10 cellular contexts compared by ENCODE assay signal in the genomic region with DNA sequence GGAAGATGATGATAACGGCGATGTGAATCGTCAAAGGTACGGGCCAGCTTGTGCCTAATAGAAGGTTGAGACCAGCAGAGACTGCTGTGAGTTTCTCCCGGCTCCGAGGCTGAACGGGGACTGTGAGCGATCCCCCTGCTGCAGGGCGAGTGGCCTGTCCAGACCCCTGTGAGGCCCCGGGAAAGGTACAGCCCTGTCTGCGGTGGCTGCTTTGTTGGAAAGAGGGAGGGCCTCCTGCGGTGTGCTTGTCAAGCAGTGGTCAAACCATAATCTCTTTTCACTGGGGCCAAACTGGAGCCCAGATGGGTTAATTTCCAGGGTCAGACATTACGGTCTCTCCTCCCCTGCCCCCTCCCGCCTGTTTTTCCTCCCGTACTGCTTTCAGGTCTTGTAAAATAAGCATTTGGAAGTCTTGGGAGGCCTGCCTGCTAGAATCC. TPM values are rescaled to one million over a fixed set of nuclear protein-coding genes. Genes with fewer than 3 reads are reported as not detected.
DNase-seq lines count a peak whose midpoint lies in the region; ATAC-seq, FAIRE-seq and TF ChIP-seq lines count a peak whose summit lies in the region.
"Had no signal": no experiment of that assay in that cellular context is flagged by ENCODE, and none has a peak within 500 bp of the region (broad histone marks: within the 10 kb centered on the region; RNA-seq: fewer than 3 reads in every experiment).

No MANE protein-coding gene starts in this region.

- BruUV-seq in HCT116 (replicated peaks; lab: Mats Ljungman, UMichigan) (TSS peak; percentile 55), K562 (replicated peaks; lab: Mats Ljungman, UMichigan) (TSS peak; percentile 40)

- H3K4me1 ChIP-seq in HCT116 (ENCODE audit: control insufficient read depth in 1 of 2, insufficient read depth in 2 of 2, low read length in 2 of 2) (peaks cover 30 to 38% of the 10 kb centered on the region in 2 experiments), K562 (replicated peaks in 1 of 2; ENCODE audit: control insufficient read depth in 2 of 2, insufficient read depth in 2 of 2, low read length in 2 of 2) (peaks cover 12 to 44% of the 10 kb centered on the region in 2 experiments; a peak in 4 of 5 replicates), iPS-20b (ENCODE audit: insufficient read depth, low read length) (peaks cover 27% of the 10 kb centered on the region; the same call in 1 of the 2 replicates), smooth muscle cell (ENCODE audit: low read depth) (peaks cover 51% of the 10 kb centered on the region)

- intact Hi-C loops in HCT116 (cut with micrococcal nuclease) (no loop called here), K562 (cut with micrococcal nuclease) (no loop called here)

- H3K9me3 ChIP-seq in HCT116 (ENCODE audit: control insufficient read depth in 1 of 2, insufficient read depth in 1 of 2, low read depth in 1 of 2, low read length in 2 of 2) (no peaks in the 10 kb centered on the region), K562 (replicated peaks; ENCODE audit: control insufficient read depth, insufficient read depth, low read depth, low read length) (no peaks in the 10 kb centered on the region), iPS-20b (ENCODE audit: insufficient read depth, low read depth, low read length) (no peaks in the 10 kb centered on the region), smooth muscle cell (replicated peaks; ENCODE audit: low read depth) (no peaks in the 10 kb centered on the region)

- no peak for FAIRE-seq in K562 (lab: Jason Lieb, UNC)

- TF ChIP-seq EP300 in K562 (IDR thresholded peaks at IDR 0.05; ENCODE audit: low read length), result no peak

- POLR2A ChIA-PET in HCT116 (lab: Charles Lee), result no interaction called here
- POLR2A ChIA-PET in K562 (lab: Yijun Ruan, JAX), result no interaction called here

- H2AFZ ChIP-seq in HCT116 (ENCODE audit: low read depth, low read length, poor library complexity, severe bottlenecking) (no peak overlapping the region), K562 (ENCODE audit: low read depth, low read length) (no peak overlapping the region), smooth muscle cell (ENCODE audit: low read depth) (peak overlapping the region; percentile 80)

- in situ Hi-C loops in K562 (cut with MboI), result no loop called here

- TF ChIP-seq RAD21 in HCT116 (IDR thresholded peaks at IDR 0.05; ENCODE audit: low read depth) (no peak), K562 (CRISPR knock-in tag; conservative IDR thresholded peaks at IDR 0.05 in 1 of 2, IDR thresholded peaks at IDR 0.05 in 1 of 2) (no peak)

- TF ChIP-seq CTCF in HCT116 (IDR thresholded peaks at IDR 0.05 in 2 of 3, conservative IDR thresholded peaks at IDR 0.05 in 1 of 3; ENCODE audit: borderline replicate concordance in 1 of 3, insufficient read depth in 1 of 3, low read depth in 2 of 3, low read length in 2 of 3) (no peak), K562 (IDR thresholded peaks at IDR 0.05 in 2 of 3, conservative IDR thresholded peaks at IDR 0.05 in 1 of 3; ENCODE audit: insufficient read depth in 2 of 3, low read depth in 1 of 3, low read length in 3 of 3) (no peak), smooth muscle cell (IDR thresholded peaks at IDR 0.05; ENCODE audit: borderline replicate concordance, insufficient read depth, poor library complexity, severe bottlenecking) (no peak)

- H3K9me1 ChIP-seq in K562 (ENCODE audit: control insufficient read depth, insufficient read depth, low read length), result no peaks in the 10 kb centered on the region

- H3F3A ChIP-seq in smooth muscle cell (ENCODE audit: low read depth), result peaks cover 7% of the 10 kb centered on the region

- H3K4me3 ChIP-seq in HCT116 (replicated peaks in 1 of 2; ENCODE audit: low read depth in 1 of 2, low read length in 2 of 2) (no peak overlapping the region), K562 (no peak overlapping the region), iPS-20b (ENCODE audit: low read length) (peak overlapping the region; percentile 87), smooth muscle cell (peak overlapping the region; percentile 75)

- CTCF ChIA-PET in HCT116 (lab: Charles Lee), result no interaction called here
- CTCF ChIA-PET in K562 (lab: Yijun Ruan, JAX; ENCODE audit: low intra/inter-chr PET ratio), result no interaction called here

- ATAC-seq in HCT116, result no peak
- ATAC-seq in K562, result no peak
- no peak for ATAC-seq in HG03108 (IDR thresholded peaks at IDR 0.05; ENCODE audit: unreplicated experiment)
- ATAC-seq in GM18517 (IDR thresholded peaks at IDR 0.05; ENCODE audit: unreplicated experiment), result no peak

- DNase-seq in HCT116 (ENCODE audit: low read depth, low spot score) (no peak), K562 (ENCODE audit: extremely low read depth in 1 of 4, low spot score in 3 of 4) (peak in 1 of 4 experiments; percentile 12), smooth muscle cell (lab: John Stamatoyannopoulos, UW; ENCODE audit: unreplicated experiment) (no peak), HPDE6-E6E7 (ENCODE audit: extremely low spot score) (no peak), NCI-H1092 treated with DMSO at 0.1 percent for 48 hours (lab: John Stamatoyannopoulos, UW) (no peak)
- DNase-seq: activated CD8-positive, alpha-beta memory T cell treated with anti-CD3 and anti-CD28 coated beads for 24 hours; GF-D8 had no signal

- TF ChIP-seq POLR2A in HCT116 (IDR thresholded peaks at IDR 0.05; ENCODE audit: borderline replicate concordance, extremely low read depth, insufficient read depth, insufficient read length) (no peak), K562 (conservative IDR thresholded peaks at IDR 0.05) (no peak)

- H4K20me1 ChIP-seq in HCT116 (ENCODE audit: insufficient read depth), result no peaks in the 10 kb centered on the region
- H4K20me1 ChIP-seq in K562 (replicated peaks; ENCODE audit: control insufficient read depth, insufficient read depth, low read length), result no peaks in the 10 kb centered on the region
- peaks cover 48% of the 10 kb centered on the region for H4K20me1 ChIP-seq in smooth muscle cell (ENCODE audit: low read depth)

- H3K27ac ChIP-seq in HCT116 (ENCODE audit: low read depth, low read length) (no peak overlapping the region), K562 (ENCODE audit: extremely low read depth, low read depth, low read length) (no peak overlapping the region), iPS-20b (ENCODE audit: low read length) (no peak overlapping the region), smooth muscle cell (ENCODE audit: low read depth) (peak overlapping the region; percentile 17)

- no peaks in the 10 kb centered on the region for H3K9me2 ChIP-seq in HCT116 (ENCODE audit: insufficient read depth)

- no peaks in the 10 kb centered on the region for H3K36me3 ChIP-seq in HCT116 (ENCODE audit: control insufficient read depth in 1 of 2, insufficient read depth in 2 of 2, low read length in 2 of 2)
- no peaks in the 10 kb centered on the region for H3K36me3 ChIP-seq in K562 (ENCODE audit: control insufficient read depth, insufficient read depth, low read length)
- peaks cover 30% of the 10 kb centered on the region for H3K36me3 ChIP-seq in iPS-20b (ENCODE audit: insufficient read depth, low read depth, low read length)
- no peaks in the 10 kb centered on the region for H3K36me3 ChIP-seq in smooth muscle cell (ENCODE audit: low read depth)

- RAD21 ChIA-PET in HCT116 (lab: Charles Lee; ENCODE audit: low non-redundant PET in 1 of 2, low total read pairs in 2 of 2, uncharacterized antibody in 2 of 2, unreplicated experiment in 2 of 2), result no interaction called here

- no peak overlapping the region for H3K9ac ChIP-seq in HCT116 (ENCODE audit: low read length)
- H3K9ac ChIP-seq in K562 (ENCODE audit: insufficient read depth in 1 of 2, low read depth in 2 of 2, low read length in 2 of 2), result 0 out of 4 replicates have a peak overlapping the region, but pooled peaks of 1 of the 2 experiments have one; percentile 28
- peak overlapping the region; percentile 82; the same call in 1 of the 2 replicates for H3K9ac ChIP-seq in iPS-20b (ENCODE audit: low read depth, low read length)
- no peak overlapping the region for H3K9ac ChIP-seq in smooth muscle cell (ENCODE audit: low read depth)

- H3K79me2 ChIP-seq in HCT116 (ENCODE audit: insufficient read depth, low read length) (no peaks in the 10 kb centered on the region), K562 (ENCODE audit: control insufficient read depth, insufficient read depth, low read length) (no peaks in the 10 kb centered on the region), smooth muscle cell (ENCODE audit: low read depth) (peaks cover 34% of the 10 kb centered on the region)

- H3K4me2 ChIP-seq in HCT116 (ENCODE audit: low read length), result no peak overlapping the region
- no peak overlapping the region for H3K4me2 ChIP-seq in K562 (ENCODE audit: insufficient read depth, low read length)
- H3K4me2 ChIP-seq in smooth muscle cell, result peak overlapping the region; percentile 92

- WGBS in K562 (ENCODE audit: insufficient coverage, low coverage, missing lambda C conversion rate), result 29% methylated on average over 10 of the region's 15 CpGs
- 3% methylated on average over 15 of the region's 15 CpGs for WGBS in smooth muscle cell (ENCODE audit: low lambda C conversion rate)

- H3K27me3 ChIP-seq in HCT116 (ENCODE audit: insufficient read depth, low read length), result no peaks in the 10 kb centered on the region
- H3K27me3 ChIP-seq in K562 (ENCODE audit: control insufficient read depth in 2 of 2, insufficient read depth in 2 of 2, low read length in 2 of 2), result peaks cover 3 to 10% of the 10 kb centered on the region in 2 experiments; a peak in 3 of 5 replicates
- peaks cover 3% of the 10 kb centered on the region; the same call in 1 of the 2 replicates for H3K27me3 ChIP-seq in iPS-20b (ENCODE audit: insufficient read depth, low read length)
- no peaks in the 10 kb centered on the region for H3K27me3 ChIP-seq in smooth muscle cell (ENCODE audit: low read depth)

RNA-seq across cellular contexts. Expression of a gene that starts 3.0 kb away (rescaled TPM):
- total RNA-seq in HCT116 (2021; ENCODE audit: unreplicated experiment), result 14.6 TPM
- 10.2 and 10.4 TPM in 2 replicates for polyA plus RNA-seq in HCT116 (2012)
- total RNA-seq in K562 (2011; cell fraction: chromatin; rRNA removed; ENCODE audit: low replicate concordance), result 2.6 and 4.9 TPM in 2 replicates
- total RNA-seq in K562 (2011; cell fraction: nucleolus; rRNA removed), result 7.0 and 7.5 TPM in 2 replicates
- total RNA-seq in K562 (2011; cell fraction: nucleoplasm; rRNA removed), result 4.4 and 4.5 TPM in 2 replicates
- total RNA-seq in K562 (2014; rRNA removed), result 0.91 and 1.6 TPM in 2 replicates
- total RNA-seq in K562 (2014; rRNA removed; fragmentation: Illumina TruSeq; extraction: Trizol), result 0.54 and 0.69 TPM in 2 replicates
- 0.54 and 0.57 TPM in 2 replicates for total RNA-seq in K562 (2015; rRNA removed; fragmentation: Illumina TruSeq; extraction: Trizol)
- 1.9 and 2.4 TPM in 2 replicates for total RNA-seq in K562 (2021)
- polyA plus RNA-seq in K562 (2011; rRNA removed), result 0.72 and 0.85 TPM in 2 replicates
- 0.78 and 2.0 TPM in 2 replicates for polyA plus RNA-seq in K562 (2011; cell fraction: cytosol; rRNA removed)
- 1.1 and 2.1 TPM in 2 replicates for polyA plus RNA-seq in K562 (2011; cell fraction: nucleus; rRNA removed)
- 0.87 and 1.7 TPM in 2 replicates for polyA plus RNA-seq in K562 (2012)
- polyA plus RNA-seq in K562 (2014; fragmentation: Illumina TruSeq; extraction: Trizol), result 0.56 and 0.79 TPM in 2 replicates
- under 1 TPM; 0.11 to 0.18 TPM for polyA plus RNA-seq in K562 (2014; fragmentation: Nextera tagmentation; extraction: Ambion mirVana)
- polyA plus RNA-seq in K562 (2014; rRNA removed), result 0.81 and 0.88 TPM in 2 replicates
- polyA minus RNA-seq in K562 (2011; rRNA and poly(A)+ RNA removed), result 1.3 and 1.8 TPM in 2 replicates
- polyA minus RNA-seq in K562 (2011; cell fraction: cytosol; rRNA and poly(A)+ RNA removed), result 2.7 and 2.8 TPM in 2 replicates
- polyA minus RNA-seq in K562 (2011; cell fraction: nucleus; rRNA and poly(A)+ RNA removed), result 4.0 and 4.8 TPM in 2 replicates
- total RNA-seq in smooth muscle cell, result 17.0 and 21.8 TPM in 2 replicates
- polyA plus RNA-seq in smooth muscle cell, result 10.9 and 14.8 TPM in 2 replicates

RNA-seq across cellular contexts. Expression of a gene that starts 36.4 kb away (rescaled TPM):
- total RNA-seq in HCT116 (2021; ENCODE audit: unreplicated experiment) (not detected), K562 (2014; rRNA removed) (not detected in 2 replicates), K562 (2014; rRNA removed; fragmentation: Illumina TruSeq; extraction: Trizol) (not detected in 2 replicates), K562 (2015; rRNA removed; fragmentation: Illumina TruSeq; extraction: Trizol) (not detected in 2 replicates), K562 (2021) (not detected in 2 replicates), smooth muscle cell (not detected in 2 replicates)
- polyA plus RNA-seq in HCT116 (2012), result not detected in 2 replicates
- not detected in 2 replicates for total RNA-seq in K562 (2011; cell fraction: chromatin; rRNA removed; ENCODE audit: low replicate concordance)
- total RNA-seq in K562 (2011; cell fraction: nucleolus; rRNA removed), result not detected in 2 replicates
- total RNA-seq in K562 (2011; cell fraction: nucleoplasm; rRNA removed), result not detected in 2 replicates
- polyA plus RNA-seq in K562 (2011; rRNA removed) (not detected in 2 replicates), K562 (2014; fragmentation: Illumina TruSeq; extraction: Trizol) (not detected in 2 replicates), K562 (2014; fragmentation: Nextera tagmentation; extraction: Ambion mirVana) (not detected), K562 (2014; rRNA removed) (not detected in 2 replicates), smooth muscle cell (not detected in 2 replicates)
- polyA plus RNA-seq in K562 (2011; cell fraction: cytosol; rRNA removed), result not detected in 2 replicates
- not detected in 2 replicates for polyA plus RNA-seq in K562 (2011; cell fraction: nucleus; rRNA removed)
- not detected in 2 replicates for polyA plus RNA-seq in K562 (2012)
- not detected in 2 replicates for polyA minus RNA-seq in K562 (2011; rRNA and poly(A)+ RNA removed)
- polyA minus RNA-seq in K562 (2011; cell fraction: cytosol; rRNA and poly(A)+ RNA removed), result not detected in 2 replicates
- polyA minus RNA-seq in K562 (2011; cell fraction: nucleus; rRNA and poly(A)+ RNA removed), result not detected in 2 replicates

Comparison
In these comparisons a context has a peak if more than half of its experiments do, and no peak if none do; other contexts are left out.
1. H3K4me3 ChIP-seq: peak in iPS-20b (single experiment) and smooth muscle cell (single experiment); none in HCT116 (0 of 2) and K562 (single experiment).